In genomic region chr15:100980410-100981046, GRCh38 we compare ENCODE assay signal across 26 cellular contexts.
DNase-seq lines count a peak whose midpoint lies in the region; ATAC-seq and TF ChIP-seq lines count a peak whose summit lies in the region.
"Had no signal": no experiment of that assay in that cellular context is flagged by ENCODE, and none has a peak within 500 bp of the region (broad histone marks: within the 10 kb centered on the region; RNA-seq: fewer than 3 reads in every experiment).

No MANE protein-coding gene starts in this region.

- CTCF ChIA-PET in OCI-LY7 (lab: Charles Lee; ENCODE audit: unreplicated experiment): no interaction called here
- CTCF ChIA-PET in activated CD8-positive, alpha-beta T cell treated with anti-CD3 and anti-CD28 coated beads for 36 hours (lab: Charles Lee): no interaction called here

- POLR2A ChIA-PET in OCI-LY7 (lab: Charles Lee): interaction anchor here (1.0 kb wide), 2 partner anchors 32 to 62 kb away, joined by 3 to 4 read pairs; no protein-coding TSS in a partner anchor
- POLR2A ChIA-PET in activated CD8-positive, alpha-beta T cell treated with anti-CD3 and anti-CD28 coated beads for 36 hours (lab: Charles Lee): no interaction called here

- H4K20me1 ChIP-seq in BLaER1 (no peaks in the 10 kb centered on the region), OCI-LY7 (ENCODE audit: insufficient read depth, low read length) (no peaks in the 10 kb centered on the region)

- no peak overlapping the region for H3K27ac Mint-ChIP-seq in activated CD8-positive, alpha-beta T cell treated with anti-CD3 and anti-CD28 coated beads for 36 hours
- H3K27ac Mint-ChIP-seq: CD14-positive monocyte, T-helper 17 cell had no signal

- H3K79me2 ChIP-seq in OCI-LY7 (ENCODE audit: insufficient read depth, low read depth, low read length): peaks cover 46% of the 10 kb centered on the region

- H3K36me3 ChIP-seq in BLaER1 (no peaks in the 10 kb centered on the region), OCI-LY7 (ENCODE audit: insufficient read depth, low read length) (peaks cover 99% of the 10 kb centered on the region)

- H3K9me3 Mint-ChIP-seq in activated CD8-positive, alpha-beta T cell treated with anti-CD3 and anti-CD28 coated beads for 36 hours: peaks cover 5% of the 10 kb centered on the region

- H3K9me2 ChIP-seq in OCI-LY7 (ENCODE audit: insufficient read depth, low read length): no peaks in the 10 kb centered on the region

- no peak overlapping the region for H3K4me3 Mint-ChIP-seq in activated CD8-positive, alpha-beta T cell treated with anti-CD3 and anti-CD28 coated beads for 36 hours
- H3K4me3 Mint-ChIP-seq: CD14-positive monocyte, T-helper 17 cell had no signal

- no peak overlapping the region for H2AFZ ChIP-seq in OCI-LY7 (ENCODE audit: low read length)

- BruUV-seq in OCI-LY7 (replicated peaks; lab: Mats Ljungman, UMichigan): no TSS peak

- TF ChIP-seq CTCF in OCI-LY7 (conservative IDR thresholded peaks at IDR 0.05; ENCODE audit: low read length): no peak
- no peak for TF ChIP-seq CTCF in activated CD8-positive, alpha-beta T cell treated with anti-CD3 and anti-CD28 coated beads for 36 hours (IDR thresholded peaks at IDR 0.05)

- intact Hi-C loops in OCI-LY7 (cut with micrococcal nuclease; ENCODE audit: unreplicated experiment): no loop called here
- intact Hi-C loops in activated CD8-positive, alpha-beta T cell treated with anti-CD3 and anti-CD28 coated beads for 36 hours (cut with micrococcal nuclease): no loop called here

- H3K27ac ChIP-seq in BLaER1 (no peak overlapping the region), OCI-LY7 (ENCODE audit: low read depth, low read length, poor library complexity, severe bottlenecking) (peak overlapping the region; percentile 53)
- H3K27ac ChIP-seq: HL-60 had no signal

- H3K4me1 ChIP-seq in BLaER1: peaks cover 10% of the 10 kb centered on the region
- H3K4me1 ChIP-seq in OCI-LY7 (ENCODE audit: insufficient read depth, low read length, poor library complexity, severe bottlenecking): peaks cover 43% of the 10 kb centered on the region

- H3K27me3 ChIP-seq in BLaER1: no peaks in the 10 kb centered on the region

- no peaks in the 10 kb centered on the region for H3K4me1 Mint-ChIP-seq in activated CD8-positive, alpha-beta T cell treated with anti-CD3 and anti-CD28 coated beads for 36 hours (ENCODE audit: low read depth)
- H3K4me1 Mint-ChIP-seq: CD14-positive monocyte, T-helper 17 cell had no signal

- no peaks in the 10 kb centered on the region for H3K36me3 Mint-ChIP-seq in activated CD8-positive, alpha-beta T cell treated with anti-CD3 and anti-CD28 coated beads for 36 hours (ENCODE audit: low read depth)

- H3K4me2 ChIP-seq in BLaER1 (peak overlapping the region; percentile 6; the same call in 1 of the 2 replicates), OCI-LY7 (ENCODE audit: low read length) (peak overlapping the region; percentile 52)

- H3K4me3 ChIP-seq in BLaER1: no peak overlapping the region
- H3K4me3 ChIP-seq in OCI-LY7 (ENCODE audit: low read depth, low read length, poor library complexity, severe bottlenecking): peak overlapping the region; percentile 12

- peak; percentile 34 for DNase-seq in OCI-LY7 (ENCODE audit: low spot score)
- DNase-seq in activated CD8-positive, alpha-beta T cell treated with anti-CD3 and anti-CD28 coated beads for 36 hours: no peak
- DNase-seq in NOMO-1 treated with DMSO at 0.1 percent for 48 hours (lab: John Stamatoyannopoulos, UW; ENCODE audit: unreplicated experiment): no peak
- no peak for DNase-seq in NCI-H146 (lab: John Stamatoyannopoulos, UW)
- DNase-seq in ureter (ENCODE audit: low spot score): no peak
- DNase-seq: DMS53; EL; GF-D8; GOT3; HCEC 1CT; KBM-7; NCI-H1092 treated with DMSO at 0.1 percent for 48 hours; NCI-H1436 treated with DMSO at 0.1 percent for 48 hours; NCI-H2029; NCI-H226; NCI-H524 treated with DMSO at 0.1 percent for 48 hours; NK-92 treated with Interleukin-12 subunit alpha and Interleukin-12 subunit beta, amount 100 ng/mL, for 24 hours; OCI-M1; SW 1271; T-helper 17 cell had no signal

- ATAC-seq in GM18907 (IDR thresholded peaks at IDR 0.05; ENCODE audit: unreplicated experiment) (peak; percentile 39), HG03108 (IDR thresholded peaks at IDR 0.05; ENCODE audit: unreplicated experiment) (peak; percentile 23)
- ATAC-seq in activated CD8-positive, alpha-beta T cell treated with anti-CD3 and anti-CD28 coated beads for 36 hours: no peak
- ATAC-seq: HepG2, T-helper 17 cell had no signal

- no peaks in the 10 kb centered on the region for H3K9me3 ChIP-seq in BLaER1
- peaks cover 29% of the 10 kb centered on the region; the same call in 1 of the 2 replicates for H3K9me3 ChIP-seq in OCI-LY7 (ENCODE audit: low read length)

- H3K9ac ChIP-seq in BLaER1: no peak overlapping the region

- H3K27me3 Mint-ChIP-seq in activated CD8-positive, alpha-beta T cell treated with anti-CD3 and anti-CD28 coated beads for 36 hours: peaks cover 11% of the 10 kb centered on the region
